Comparison of ENCODE assay signal across 20 cellular contexts in genomic region chr5:177253252-177253651, GRCh38.
"Had no signal": no experiment of that assay in that cellular context is flagged by ENCODE, and none has a peak within 500 bp of the region (broad histone marks: within the 10 kb centered on the region; RNA-seq: fewer than 3 reads in every experiment).

No MANE protein-coding gene starts in this region.

- H3K9ac ChIP-seq: parathyroid adenoma had no signal

- DNase-seq: colonic mucosa; effector CD4-positive, alpha-beta T cell; endodermal cell; foreskin melanocyte; heart left ventricle; hippocampal formation; kidney glomerular epithelial cell; mammary epithelial cell; naive thymus-derived CD4-positive, alpha-beta T cell; nephron progenitor cell; sigmoid colon; stimulated activated CD4-positive, alpha-beta T cell treated with anti-CD3 and anti-CD28 coated beads, Interleukin-2, amount 100 ng/mL, for 24 hours; stimulated activated CD4-positive, alpha-beta T cell treated with anti-CD3 and anti-CD28 coated beads, Interleukin-4, amount 100 ng/mL, for 4 hours; stimulated activated naive CD4-positive, alpha-beta T cell; thyroid gland; uterus had no signal

- H3K4me1 ChIP-seq: colonic mucosa, sigmoid colon, uterus had no signal

- H3K36me3 ChIP-seq: uterus had no signal

- H3K27me3 ChIP-seq: colonic mucosa, heart left ventricle, sigmoid colon, thyroid gland, uterus had no signal

- H3K4me3 ChIP-seq: colonic mucosa, heart left ventricle, sigmoid colon, skin epidermis, thyroid gland, uterus had no signal

- H3K27ac ChIP-seq: colonic mucosa, heart left ventricle, parathyroid adenoma, sigmoid colon, skin epidermis, thyroid gland, uterus had no signal

- H3K27me3 Mint-ChIP-seq: naive thymus-derived CD4-positive, alpha-beta T cell; type B pancreatic cell had no signal

- H2AFZ ChIP-seq: parathyroid adenoma had no signal

- H3K4me1 Mint-ChIP-seq: endodermal cell, nephron progenitor cell had no signal

- ATAC-seq: heart left ventricle; left lobe of liver; naive thymus-derived CD4-positive, alpha-beta T cell had no signal

- H3K4me3 Mint-ChIP-seq: endodermal cell; naive thymus-derived CD4-positive, alpha-beta T cell; nephron progenitor cell; type B pancreatic cell had no signal

- H3K9me3 ChIP-seq: colonic mucosa, heart left ventricle, sigmoid colon, thyroid gland, uterus had no signal

- H3K9me3 Mint-ChIP-seq: endodermal cell; naive thymus-derived CD4-positive, alpha-beta T cell; nephron progenitor cell; type B pancreatic cell had no signal

- H3K27ac Mint-ChIP-seq: endodermal cell, type B pancreatic cell had no signal
